In the genomic region with DNA sequence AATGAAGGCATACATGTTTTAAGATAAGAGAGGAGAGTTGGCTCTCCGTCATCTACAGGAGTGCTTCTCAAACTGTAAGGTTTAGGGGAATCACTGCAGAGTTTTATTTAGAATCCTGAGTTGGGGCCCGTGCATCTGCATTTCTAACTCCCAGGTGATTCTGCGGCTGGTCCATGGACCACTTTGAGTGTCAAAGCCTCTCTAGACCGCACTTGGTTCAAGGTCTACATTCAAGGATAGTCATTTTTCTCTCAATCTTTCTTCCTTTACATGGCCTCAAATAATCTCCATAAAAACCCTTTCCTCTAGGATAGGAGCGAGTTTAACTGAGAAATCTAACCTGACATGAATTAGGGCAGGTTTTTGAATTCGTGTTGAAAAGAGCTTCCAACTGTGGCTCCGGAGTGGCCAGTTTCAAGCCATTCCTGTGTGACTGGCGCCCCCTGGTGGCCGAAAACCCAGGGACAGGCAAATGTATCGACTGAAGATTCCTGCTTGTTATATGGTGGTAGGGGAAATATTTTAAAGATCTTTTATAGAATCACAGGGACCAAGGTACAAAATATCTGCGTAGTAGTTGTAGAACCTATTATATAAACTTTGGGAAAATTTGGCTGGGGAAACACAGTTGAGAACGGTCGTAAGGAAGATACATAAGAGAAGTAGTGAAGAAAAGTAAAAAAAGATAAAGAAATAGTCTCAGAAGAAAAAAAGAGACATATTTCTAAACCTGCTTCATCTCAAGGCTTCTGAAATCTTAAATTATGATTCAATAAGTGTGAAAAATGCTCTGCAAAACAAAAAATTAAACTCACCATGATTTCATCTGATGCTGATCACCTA, we compare ENCODE assay signal across 8 cellular contexts. TPM values are rescaled to one million over a fixed set of nuclear protein-coding genes. Genes with fewer than 3 reads are reported as not detected.
A peak's percentile ranks its signal among the peaks of the same experiment; 100 is the strongest.
DNase-seq lines count a peak whose midpoint lies in the region; ATAC-seq and TF ChIP-seq lines count a peak whose summit lies in the region.

No MANE protein-coding gene starts in this region.

- TF ChIP-seq CTCF in lower leg skin (IDR thresholded peaks at IDR 0.05), result peak in 2 of 3 donors; percentile 39 to 82

- ATAC-seq in GM19023 (IDR thresholded peaks at IDR 0.05; ENCODE audit: unreplicated experiment) (peak; percentile 65), HG03378 (IDR thresholded peaks at IDR 0.05; ENCODE audit: unreplicated experiment) (peak; percentile 60)

- intact Hi-C loops in lower leg skin (cut with DNase I; ENCODE audit: low total_unique reads), result loop anchor here (5.0 kb wide), 1 partner anchor 231 kb away; no protein-coding TSS in a partner anchor

- WGBS in lower leg skin, 2 donors, result 27% methylated on average over 13 of the region's 13 CpGs

- no peak for TF ChIP-seq POLR2A in lower leg skin (IDR thresholded peaks at IDR 0.05)

- no peak overlapping the region for H3K4me3 ChIP-seq in lower leg skin (ENCODE audit: low read depth, poor library complexity, severe bottlenecking)

- peak; percentile 88 for DNase-seq in Ammon's horn (ENCODE audit: low spot score)
- peak; percentile 76 for DNase-seq in NCI-H69 (lab: John Stamatoyannopoulos, UW)
- DNase-seq in activated CD4-positive, alpha-beta T cell treated with anti-CD3 and anti-CD28 coated beads, Interleukin-2, amount 50 U/mL, for 24 hours (ENCODE audit: low read depth in 1 of 2, low spot score in 1 of 2), result peak; percentile 89 to 96
- peak; percentile 83 for DNase-seq in dedifferentiated amniotic fluid mesenchymal stem cell (ENCODE audit: extremely low spot score)
- peak; percentile 87 to 99 for DNase-seq in lower leg skin (ENCODE audit: low spot score in 2 of 2)
- peak; percentile 77 to 97 (median 89) for DNase-seq in stimulated activated CD4-positive, alpha-beta T cell treated with anti-CD3 and anti-CD28 coated beads, TNF-alpha, amount 100 ng/mL, for 48 hours (ENCODE audit: low read depth in 3 of 3)

RNA-seq across cellular contexts. Expression of a gene that starts 11.9 kb away (rescaled TPM):
- not detected for total RNA-seq in lower leg skin

RNA-seq across cellular contexts. Expression of a gene that starts 51.0 kb away (rescaled TPM):
- 10 to 100 TPM; 37.6 to 42.5 (median 40.7) TPM for total RNA-seq in lower leg skin
